2 cellular contexts compared by ENCODE assay signal in the genomic region with DNA sequence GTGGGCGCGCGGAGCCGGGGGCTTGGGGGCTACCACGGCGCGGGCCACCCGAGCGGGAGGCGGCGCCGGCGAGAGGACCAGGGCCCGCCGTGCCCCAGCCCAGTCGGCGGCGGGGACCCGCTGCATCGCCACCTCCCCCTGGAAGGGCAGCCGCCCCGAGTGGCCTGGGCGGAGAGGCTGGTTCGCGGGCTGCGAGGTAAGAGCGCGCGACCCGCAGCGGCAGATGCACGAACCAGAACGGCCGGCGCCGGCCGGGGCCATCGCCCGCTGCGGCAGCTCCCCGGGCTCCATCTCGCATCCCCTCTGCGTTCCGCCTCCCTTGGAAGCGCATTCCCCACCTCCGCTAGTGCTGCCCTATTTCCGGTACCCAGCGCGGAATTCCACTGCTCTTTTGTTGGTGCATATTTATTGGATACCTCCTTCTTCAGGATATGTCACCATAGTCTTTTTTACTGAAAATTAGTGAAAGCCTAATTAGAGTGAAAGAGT.
TF ChIP-seq lines count a peak whose summit lies in the region.

No MANE protein-coding gene starts in this region.

TF ChIP-seq in HCT116, 20 proteins besides CTCF, POLR2A, EP300 and RAD21:
- no peak for TF ChIP-seq TCF7L2 (IDR thresholded peaks at IDR 0.05; ENCODE audit: borderline replicate concordance, extremely low read depth, insufficient read depth, insufficient read length)
- TF ChIP-seq EGR1 (IDR thresholded peaks at IDR 0.05; ENCODE audit: low read depth), result no peak
- TF ChIP-seq YY1 (IDR thresholded peaks at IDR 0.05; ENCODE audit: extremely low read depth, insufficient replicate concordance, low read depth, low read length), result no peak
- TF ChIP-seq SIN3A (IDR thresholded peaks at IDR 0.05; ENCODE audit: low read depth), result 0 out of 2 replicates have a peak, but pooled peaks have one; percentile 31
- peak; percentile 84; the same call in 1 of the 2 replicates for TF ChIP-seq ZFX (IDR thresholded peaks at IDR 0.05)
- TF ChIP-seq POLR2AphosphoS5 (IDR thresholded peaks at IDR 0.05; ENCODE audit: low read depth, low read length), result peak; percentile 29; the same call in 1 of the 2 replicates

TF ChIP-seq in endothelial cell of umbilical vein, 7 proteins besides CTCF, POLR2A, EP300 and RAD21:
- TF ChIP-seq FOS (IDR thresholded peaks at IDR 0.05; ENCODE audit: borderline replicate concordance, insufficient read depth, low read length) (peak; percentile 8), POLR2AphosphoS5 (IDR thresholded peaks at IDR 0.05; ENCODE audit: insufficient read depth, low read depth, low read length) (peak; percentile 51), MYC (IDR thresholded peaks at IDR 0.05; ENCODE audit: low read depth, low read length) (no peak), EZH2 (IDR thresholded peaks at IDR 0.05; ENCODE audit: borderline replicate concordance, low read depth, low read length, severe bottlenecking) (no peak), GATA2 (IDR thresholded peaks at IDR 0.05; ENCODE audit: insufficient read depth, insufficient read length, low read depth, low read length) (no peak)
- TF ChIP-seq, protein P1, sequence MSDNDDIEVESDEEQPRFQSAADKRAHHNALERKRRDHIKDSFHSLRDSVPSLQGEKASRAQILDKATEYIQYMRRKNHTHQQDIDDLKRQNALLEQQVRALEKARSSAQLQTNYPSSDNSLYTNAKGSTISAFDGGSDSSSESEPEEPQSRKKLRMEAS (IDR thresholded peaks at IDR 0.05; ENCODE audit: insufficient read depth, insufficient read length), result no peak
